In the genomic region with DNA sequence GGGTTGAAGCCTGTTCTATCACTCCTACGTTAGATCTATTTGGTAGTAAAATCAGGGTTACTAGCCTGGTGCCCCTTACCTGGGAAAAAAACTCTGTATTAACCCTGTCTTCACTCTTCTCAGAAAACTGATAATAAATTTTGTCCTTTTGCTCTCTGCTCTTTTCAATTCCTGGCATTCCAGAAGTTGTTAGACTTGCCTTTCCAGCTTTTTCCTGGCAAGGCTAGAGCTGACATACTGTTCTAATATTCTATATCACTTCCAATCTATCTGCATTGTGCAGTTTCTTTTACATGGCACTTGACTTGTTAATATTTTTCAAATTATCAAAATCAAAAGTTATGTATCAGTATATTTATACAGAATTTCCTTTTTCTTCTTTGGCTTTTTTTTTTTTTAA, we compare ENCODE assay signal across 13 cellular contexts.
DNase-seq lines count a peak whose midpoint lies in the region; ATAC-seq and TF ChIP-seq lines count a peak whose summit lies in the region.
"Had no signal": no experiment of that assay in that cellular context is flagged by ENCODE, and none has a peak within 500 bp of the region (broad histone marks: within the 10 kb centered on the region; RNA-seq: fewer than 3 reads in every experiment).

No MANE protein-coding gene starts in this region.

- H3K4me3 Mint-ChIP-seq in mesothelial cell of epicardium (no peak overlapping the region), type B pancreatic cell (peak overlapping the region; percentile 68)
- H3K4me3 Mint-ChIP-seq in stimulated activated naive B cell treated with anti-CD40 and anti-IgM and Interleukin-4, amounts not matched to agents 10 μg/mL and 1 μg/mL and 100 μg/mL, for 72 hours: no peak overlapping the region
- H3K4me3 Mint-ChIP-seq: CD4-positive, CD25-positive, alpha-beta regulatory T cell had no signal

- no peak overlapping the region for H3K27ac ChIP-seq in PC-3 (ENCODE audit: low read length)
- H3K27ac ChIP-seq: BLaER1 treated with 17β-estradiol and CSF1 and Interleukin-3, amounts not matched to agents 10 nM and 100 nM had no signal

- no peaks in the 10 kb centered on the region for H3K9me3 ChIP-seq in PC-3 (ENCODE audit: low read length)
- H3K9me3 ChIP-seq: BLaER1 treated with 17β-estradiol and CSF1 and Interleukin-3, amounts not matched to agents 10 nM and 100 nM; HAP-1 had no signal

- H3K79me2 ChIP-seq in PC-3 (ENCODE audit: low read length): no peaks in the 10 kb centered on the region

- no peaks in the 10 kb centered on the region for H4K20me1 ChIP-seq in PC-3 (ENCODE audit: low read length)
- H4K20me1 ChIP-seq: BLaER1 treated with 17β-estradiol and CSF1 and Interleukin-3, amounts not matched to agents 10 nM and 100 nM had no signal

- ATAC-seq in PC-3: no peak
- no peak for ATAC-seq in stimulated activated naive B cell treated with anti-CD40 and anti-IgM and Interleukin-4, amounts not matched to agents 10 μg/mL and 1 μg/mL and 100 μg/mL, for 72 hours (replicated peaks)
- no peak for ATAC-seq in GM19035 (IDR thresholded peaks at IDR 0.05; ENCODE audit: unreplicated experiment)
- ATAC-seq: HepG2 had no signal

- POLR2A ChIA-PET in PC-3 (lab: Charles Lee; ENCODE audit: unreplicated experiment): no interaction called here

- no peaks in the 10 kb centered on the region for H3K9me2 ChIP-seq in PC-3 (replicated peaks; ENCODE audit: low read length)

- no peak overlapping the region for H3K9ac ChIP-seq in PC-3 (ENCODE audit: low read length)
- H3K9ac ChIP-seq: BLaER1 treated with 17β-estradiol and CSF1 and Interleukin-3, amounts not matched to agents 10 nM and 100 nM had no signal

- TF ChIP-seq RAD21 in Ishikawa (IDR thresholded peaks at IDR 0.05; ENCODE audit: low read depth): no peak

- H3K27ac Mint-ChIP-seq in mesothelial cell of epicardium (peak overlapping the region; percentile 77), type B pancreatic cell (peak overlapping the region; percentile 25)
- H3K27ac Mint-ChIP-seq in stimulated activated naive B cell treated with anti-CD40 and anti-IgM and Interleukin-4, amounts not matched to agents 10 μg/mL and 1 μg/mL and 100 μg/mL, for 72 hours: no peak overlapping the region
- H3K27ac Mint-ChIP-seq: CD4-positive, CD25-positive, alpha-beta regulatory T cell had no signal

- no peak overlapping the region for H3K4me3 ChIP-seq in PC-3 (ENCODE audit: low read length)
- H3K4me3 ChIP-seq: BLaER1 treated with 17β-estradiol and CSF1 and Interleukin-3, amounts not matched to agents 10 nM and 100 nM; HAP-1 had no signal

- H3K36me3 ChIP-seq in PC-3 (ENCODE audit: low read depth, low read length): no peaks in the 10 kb centered on the region
- H3K36me3 ChIP-seq: BLaER1 treated with 17β-estradiol and CSF1 and Interleukin-3, amounts not matched to agents 10 nM and 100 nM; HAP-1 had no signal

- H3K27me3 Mint-ChIP-seq in mesothelial cell of epicardium (ENCODE audit: low read depth) (no peaks in the 10 kb centered on the region), type B pancreatic cell (no peaks in the 10 kb centered on the region)
- H3K27me3 Mint-ChIP-seq in stimulated activated naive B cell treated with anti-CD40 and anti-IgM and Interleukin-4, amounts not matched to agents 10 μg/mL and 1 μg/mL and 100 μg/mL, for 72 hours: no peaks in the 10 kb centered on the region
- H3K27me3 Mint-ChIP-seq: CD4-positive, CD25-positive, alpha-beta regulatory T cell had no signal

- H3K9me3 Mint-ChIP-seq in mesothelial cell of epicardium (peaks cover 5% of the 10 kb centered on the region), type B pancreatic cell (no peaks in the 10 kb centered on the region)
- H3K9me3 Mint-ChIP-seq in stimulated activated naive B cell treated with anti-CD40 and anti-IgM and Interleukin-4, amounts not matched to agents 10 μg/mL and 1 μg/mL and 100 μg/mL, for 72 hours: no peaks in the 10 kb centered on the region

- H3K27me3 ChIP-seq in PC-3 (ENCODE audit: low read length): no peaks in the 10 kb centered on the region
- H3K27me3 ChIP-seq: BLaER1 treated with 17β-estradiol and CSF1 and Interleukin-3, amounts not matched to agents 10 nM and 100 nM had no signal

- no peaks in the 10 kb centered on the region for H3F3A ChIP-seq in PC-3 (ENCODE audit: low read length, unreplicated experiment)

- no peak for TF ChIP-seq EP300 in Ishikawa (IDR thresholded peaks at IDR 0.05; ENCODE audit: borderline replicate concordance)

- DNase-seq in PC-3 (peak; percentile 44), mesothelial cell of epicardium (ENCODE audit: low spot score in 2 of 2, unreplicated experiment in 2 of 2) (no peak), type B pancreatic cell (ENCODE audit: extremely low spot score, unreplicated experiment) (no peak), SKM-1 (lab: John Stamatoyannopoulos, UW; ENCODE audit: unreplicated experiment) (no peak)
- DNase-seq in stimulated activated naive B cell treated with anti-CD40 and anti-IgM and Interleukin-4, amounts not matched to agents 10 μg/mL and 1 μg/mL and 100 μg/mL, for 72 hours: no peak
- DNase-seq: ACHN; CD4-positive, CD25-positive, alpha-beta regulatory T cell; DMS79 had no signal

- H3K4me2 ChIP-seq in PC-3 (ENCODE audit: low read length): no peak overlapping the region
- H3K4me2 ChIP-seq: BLaER1 treated with 17β-estradiol and CSF1 and Interleukin-3, amounts not matched to agents 10 nM and 100 nM had no signal

- peaks cover 10% of the 10 kb centered on the region for H3K4me1 Mint-ChIP-seq in mesothelial cell of epicardium
- H3K4me1 Mint-ChIP-seq in type B pancreatic cell (ENCODE audit: unreplicated experiment): no peaks in the 10 kb centered on the region
- no peaks in the 10 kb centered on the region for H3K4me1 Mint-ChIP-seq in stimulated activated naive B cell treated with anti-CD40 and anti-IgM and Interleukin-4, amounts not matched to agents 10 μg/mL and 1 μg/mL and 100 μg/mL, for 72 hours
- H3K4me1 Mint-ChIP-seq: CD4-positive, CD25-positive, alpha-beta regulatory T cell had no signal

- H3K36me3 Mint-ChIP-seq in mesothelial cell of epicardium (no peaks in the 10 kb centered on the region), type B pancreatic cell (no peaks in the 10 kb centered on the region)
- no peaks in the 10 kb centered on the region for H3K36me3 Mint-ChIP-seq in stimulated activated naive B cell treated with anti-CD40 and anti-IgM and Interleukin-4, amounts not matched to agents 10 μg/mL and 1 μg/mL and 100 μg/mL, for 72 hours
- H3K36me3 Mint-ChIP-seq: CD4-positive, CD25-positive, alpha-beta regulatory T cell had no signal

- no peak for TF ChIP-seq CTCF in PC-3 (conservative IDR thresholded peaks at IDR 0.05; ENCODE audit: low read depth, low read length)
- TF ChIP-seq CTCF in mesothelial cell of epicardium (IDR thresholded peaks at IDR 0.05; ENCODE audit: unreplicated experiment): no peak
- no peak for TF ChIP-seq CTCF in type B pancreatic cell (conservative IDR thresholded peaks at IDR 0.05)

- no peak overlapping the region for H2AFZ ChIP-seq in PC-3 (ENCODE audit: low read length)

- CTCF ChIA-PET in PC-3 (lab: Charles Lee): no interaction called here

- intact Hi-C loops in PC-3 (cut with micrococcal nuclease): no loop called here

- BruUV-seq in PC-3 (replicated peaks; lab: Mats Ljungman, UMichigan): no TSS peak

- H3K4me1 ChIP-seq in PC-3 (ENCODE audit: insufficient read depth, low read length): no peaks in the 10 kb centered on the region
- H3K4me1 ChIP-seq: BLaER1 treated with 17β-estradiol and CSF1 and Interleukin-3, amounts not matched to agents 10 nM and 100 nM; HAP-1 had no signal

TF ChIP-seq in Ishikawa, 13 proteins besides CTCF, POLR2A, EP300 and RAD21:
- TF ChIP-seq CEBPB (IDR thresholded peaks at IDR 0.05): no peak
- TF ChIP-seq TCF12 (IDR thresholded peaks at IDR 0.05; ENCODE audit: low read depth): 0 out of 2 replicates have a peak, but pooled peaks have one; percentile 20
- peak; percentile 84 for TF ChIP-seq TEAD4 (IDR thresholded peaks at IDR 0.05)
- peak; percentile 70 for TF ChIP-seq NFIC (IDR thresholded peaks at IDR 0.05)
